In the genomic region with DNA sequence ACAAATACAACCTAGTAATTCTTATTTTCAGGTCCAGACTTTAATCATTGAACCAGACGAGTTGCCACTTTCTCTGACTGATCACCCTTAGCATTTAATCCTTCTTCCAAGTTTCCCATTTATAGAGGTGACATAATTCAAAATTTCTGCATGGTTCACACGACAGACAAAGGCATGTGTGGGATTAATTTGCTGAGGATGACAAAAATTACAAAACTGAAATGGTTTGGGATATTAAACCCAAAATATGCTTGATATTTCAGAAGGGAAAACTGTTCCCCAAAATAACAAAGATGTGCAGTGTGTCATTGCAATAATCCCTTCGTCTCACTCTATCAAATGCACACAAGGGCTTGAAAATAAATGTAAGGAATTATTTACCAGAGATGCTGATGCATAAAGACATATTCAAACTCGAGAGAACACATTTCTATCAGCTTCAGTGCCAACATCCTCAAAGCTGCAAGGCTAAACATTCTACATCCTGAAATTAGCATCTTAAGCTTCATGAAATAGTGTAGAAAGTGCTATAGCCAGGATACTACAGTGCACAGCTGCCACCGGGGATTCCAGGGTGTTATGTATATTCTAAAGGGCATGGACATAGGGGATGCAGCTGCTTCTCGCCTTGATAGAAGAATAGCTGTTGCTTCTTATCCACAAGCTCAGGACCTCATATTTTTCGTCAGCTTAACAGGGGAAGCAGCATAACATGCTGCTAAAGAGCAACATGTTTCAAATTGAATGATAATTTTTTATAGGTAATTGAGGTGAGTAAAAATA, we compare ENCODE assay signal across 18 cellular contexts.
DNase-seq lines count a peak whose midpoint lies in the region; ATAC-seq, FAIRE-seq and TF ChIP-seq lines count a peak whose summit lies in the region.
"Had no signal": no experiment of that assay in that cellular context is flagged by ENCODE, and none has a peak within 500 bp of the region (broad histone marks: within the 10 kb centered on the region; RNA-seq: fewer than 3 reads in every experiment).

No MANE protein-coding gene starts in this region.

- H4K20me1 ChIP-seq in HepG2 (ENCODE audit: insufficient read depth, low read length) (no peaks in the 10 kb centered on the region), neural progenitor cell (ENCODE audit: low read depth) (no peaks in the 10 kb centered on the region)
- H4K20me1 ChIP-seq: BLaER1 treated with 17β-estradiol and CSF1 and Interleukin-3, amounts not matched to agents 10 nM and 100 nM had no signal

- no peaks in the 10 kb centered on the region for H3K9me3 ChIP-seq in HepG2 (ENCODE audit: low read length)
- no peaks in the 10 kb centered on the region for H3K9me3 ChIP-seq in right lobe of liver
- H3K9me3 ChIP-seq in SJCRH30 (replicated peaks): no peaks in the 10 kb centered on the region
- no peaks in the 10 kb centered on the region for H3K9me3 ChIP-seq in neural progenitor cell (ENCODE audit: low read depth)

- H3K27me3 Mint-ChIP-seq in neural progenitor cell (ENCODE audit: insufficient read depth, low read depth): peaks cover 3% of the 10 kb centered on the region
- H3K27me3 Mint-ChIP-seq: B cell had no signal

- peaks cover 3% of the 10 kb centered on the region for H3K4me1 Mint-ChIP-seq in neural progenitor cell
- H3K4me1 Mint-ChIP-seq: B cell had no signal

- H3K27me3 ChIP-seq in HepG2 (ENCODE audit: control insufficient read depth in 1 of 2, insufficient read depth in 2 of 2, low read length in 2 of 2) (no peaks in the 10 kb centered on the region), right lobe of liver (no peaks in the 10 kb centered on the region), SJCRH30 (no peaks in the 10 kb centered on the region), neural progenitor cell (no peaks in the 10 kb centered on the region)
- H3K27me3 ChIP-seq: BLaER1 treated with 17β-estradiol and CSF1 and Interleukin-3, amounts not matched to agents 10 nM and 100 nM had no signal

- no peak for FAIRE-seq in HepG2 (lab: Jason Lieb, UNC)
- FAIRE-seq: G401.6, GM12891, H54 had no signal

- CTCF ChIA-PET in HepG2 (lab: Yijun Ruan, JAX; ENCODE audit: low intra/inter-chr PET ratio, low total read pairs): no interaction called here

- no peaks in the 10 kb centered on the region for H3K4me1 ChIP-seq in HepG2 (ENCODE audit: insufficient read depth, low read length)
- no peaks in the 10 kb centered on the region for H3K4me1 ChIP-seq in right lobe of liver
- H3K4me1 ChIP-seq in SJCRH30: no peaks in the 10 kb centered on the region; the same call in 1 of the 2 replicates
- H3K4me1 ChIP-seq in neural progenitor cell: no peaks in the 10 kb centered on the region
- H3K4me1 ChIP-seq: BLaER1 treated with 17β-estradiol and CSF1 and Interleukin-3, amounts not matched to agents 10 nM and 100 nM had no signal

- H3K27ac ChIP-seq in HepG2 (ENCODE audit: extremely low read length, insufficient read depth, low read length) (no peak overlapping the region), right lobe of liver (no peak overlapping the region), SJCRH30 (peak overlapping the region; percentile 6), neural progenitor cell (no peak overlapping the region)
- H3K27ac ChIP-seq: BLaER1 treated with 17β-estradiol and CSF1 and Interleukin-3, amounts not matched to agents 10 nM and 100 nM had no signal

- POLR2A ChIA-PET in HepG2 (lab: Yijun Ruan, JAX): no interaction called here

- DNase-seq in HepG2 (ENCODE audit: low spot score) (no peak), right lobe of liver (no peak), SJCRH30 (peak; percentile 58 to 75), neural progenitor cell (ENCODE audit: low spot score) (no peak), NOMO-1 treated with DMSO at 0.1 percent for 48 hours (lab: John Stamatoyannopoulos, UW; ENCODE audit: unreplicated experiment) (no peak), amygdala (lab: John Stamatoyannopoulos, UW) (no peak)
- DNase-seq: 8988T; CD8-positive, alpha-beta T cell; DMS 273 treated with DMSO at 0.1 percent for 48 hours; DMS53; HCEC 1CT had no signal

- H3K36me3 Mint-ChIP-seq in neural progenitor cell: no peaks in the 10 kb centered on the region
- H3K36me3 Mint-ChIP-seq: CD8-positive, alpha-beta T cell had no signal

- no peak overlapping the region for H3K4me3 Mint-ChIP-seq in neural progenitor cell
- H3K4me3 Mint-ChIP-seq: B cell; CD8-positive, alpha-beta T cell; GM23338 had no signal

- TF ChIP-seq POLR2A in HepG2 (IDR thresholded peaks at IDR 0.05; ENCODE audit: insufficient read depth in 1 of 2, low read depth in 2 of 2, low read length in 2 of 2) (no peak), right lobe of liver (IDR thresholded peaks at IDR 0.05) (no peak)

- BruUV-seq in HepG2 (replicated peaks; lab: Mats Ljungman, UMichigan): no TSS peak

- in situ Hi-C loops in HepG2 (cut with HindIII; ENCODE audit: extremely low pct_ligation_motif_present, low pct_unique_long_range_greater_than_20kb): no loop called here

- no peaks in the 10 kb centered on the region for H3K9me3 Mint-ChIP-seq in neural progenitor cell
- H3K9me3 Mint-ChIP-seq: CD8-positive, alpha-beta T cell had no signal

- no peak for TF ChIP-seq CTCF in HepG2 (CRISPR knock-in tag; IDR thresholded peaks at IDR 0.05)
- TF ChIP-seq CTCF in right lobe of liver (IDR thresholded peaks at IDR 0.05): no peak
- no peak for TF ChIP-seq CTCF in neural progenitor cell (IDR thresholded peaks at IDR 0.05)

- H3K27ac Mint-ChIP-seq in neural progenitor cell: no peak overlapping the region
- H3K27ac Mint-ChIP-seq: B cell; CD8-positive, alpha-beta T cell; GM23338 had no signal

- H3K36me3 ChIP-seq in HepG2 (replicated peaks in 1 of 2; ENCODE audit: control insufficient read depth in 1 of 2, insufficient read depth in 2 of 2, low read length in 2 of 2) (no peaks in the 10 kb centered on the region), right lobe of liver (no peaks in the 10 kb centered on the region), SJCRH30 (no peaks in the 10 kb centered on the region), neural progenitor cell (no peaks in the 10 kb centered on the region)
- H3K36me3 ChIP-seq: BLaER1 treated with 17β-estradiol and CSF1 and Interleukin-3, amounts not matched to agents 10 nM and 100 nM had no signal

- WGBS in HepG2 (ENCODE audit: low lambda C conversion rate): 0% methylated on average over 7 of the region's 7 CpGs
- WGBS in right lobe of liver (ENCODE audit: insufficient coverage, low coverage, low lambda C conversion rate, missing lambda C conversion rate): 26% methylated on average over 7 of the region's 7 CpGs

- no peak for TF ChIP-seq RAD21 in HepG2 (CRISPR knock-in tag; IDR thresholded peaks at IDR 0.05)

- H3K4me3 ChIP-seq in HepG2 (replicated peaks in 1 of 3; ENCODE audit: insufficient read depth in 1 of 3, low read depth in 2 of 3, low read length in 3 of 3) (no peak overlapping the region), right lobe of liver (no peak overlapping the region), SJCRH30 (no peak overlapping the region), neural progenitor cell (no peak overlapping the region)
- H3K4me3 ChIP-seq: BLaER1 treated with 17β-estradiol and CSF1 and Interleukin-3, amounts not matched to agents 10 nM and 100 nM; GM23338 had no signal

- H3F3A ChIP-seq in neural progenitor cell (ENCODE audit: low read depth): no peaks in the 10 kb centered on the region

- intact Hi-C loops in HepG2 (cut with micrococcal nuclease; ENCODE audit: unreplicated experiment) (no loop called here), right lobe of liver (cut with DNase I) (no loop called here)

- H3K9ac ChIP-seq in HepG2 (ENCODE audit: insufficient read depth, low read depth, low read length) (no peak overlapping the region), neural progenitor cell (no peak overlapping the region)
- H3K9ac ChIP-seq: BLaER1 treated with 17β-estradiol and CSF1 and Interleukin-3, amounts not matched to agents 10 nM and 100 nM had no signal

- H3K79me2 ChIP-seq in HepG2 (ENCODE audit: insufficient read depth, low read length): no peaks in the 10 kb centered on the region
- H3K79me2 ChIP-seq in neural progenitor cell (ENCODE audit: low read depth): no peaks in the 10 kb centered on the region

- no peak for ATAC-seq in HepG2
- ATAC-seq in right lobe of liver: no peak
- ATAC-seq in GM19324 (IDR thresholded peaks at IDR 0.05; ENCODE audit: low FRiP score, unreplicated experiment): no peak
- ATAC-seq: CD8-positive, alpha-beta T cell; GM23338 had no signal

- no peak overlapping the region for H3K4me2 ChIP-seq in HepG2 (ENCODE audit: low read depth, low read length)
- H3K4me2 ChIP-seq in neural progenitor cell: no peak overlapping the region
- H3K4me2 ChIP-seq: BLaER1 treated with 17β-estradiol and CSF1 and Interleukin-3, amounts not matched to agents 10 nM and 100 nM; GM23338 had no signal

- H2AFZ ChIP-seq in HepG2 (ENCODE audit: low read length): no peak overlapping the region
- H2AFZ ChIP-seq in neural progenitor cell (replicated peaks): peak overlapping the region; percentile 2
- H2AFZ ChIP-seq: GM23338 had no signal

- no peak for TF ChIP-seq EP300 in HepG2 (IDR thresholded peaks at IDR 0.05; ENCODE audit: low read depth in 2 of 2, low read length in 2 of 2)
- no peak for TF ChIP-seq EP300 in HepG2 (CRISPR knock-in tag; IDR thresholded peaks at IDR 0.05; ENCODE audit: borderline replicate concordance)

TF ChIP-seq in HepG2, 621 proteins besides CTCF, POLR2A, EP300 and RAD21:
- no peak for TF ChIP-seq TOE1 (CRISPR knock-in tag; IDR thresholded peaks at IDR 0.05)
- peak; percentile 77 for TF ChIP-seq MAFF (IDR thresholded peaks at IDR 0.05; ENCODE audit: low read depth, low read length)
- peak; percentile 62 to 86; a peak in 3 of 4 replicates for TF ChIP-seq MAFK (conservative IDR thresholded peaks at IDR 0.05 in 1 of 2, IDR thresholded peaks at IDR 0.05 in 1 of 2; ENCODE audit: low read length in 2 of 2)

Comparison
In these comparisons a context has a peak if more than half of its experiments do, and no peak if none do; other contexts are left out.
1. DNase-seq: peak in SJCRH30 (2 of 2); none in HepG2 (single experiment), right lobe of liver (0 of 3), neural progenitor cell (single experiment), NOMO-1 treated with DMSO at 0.1 percent for 48 hours (single experiment) and amygdala (0 of 56).